18 cellular contexts compared by ENCODE assay signal in the genomic region with DNA sequence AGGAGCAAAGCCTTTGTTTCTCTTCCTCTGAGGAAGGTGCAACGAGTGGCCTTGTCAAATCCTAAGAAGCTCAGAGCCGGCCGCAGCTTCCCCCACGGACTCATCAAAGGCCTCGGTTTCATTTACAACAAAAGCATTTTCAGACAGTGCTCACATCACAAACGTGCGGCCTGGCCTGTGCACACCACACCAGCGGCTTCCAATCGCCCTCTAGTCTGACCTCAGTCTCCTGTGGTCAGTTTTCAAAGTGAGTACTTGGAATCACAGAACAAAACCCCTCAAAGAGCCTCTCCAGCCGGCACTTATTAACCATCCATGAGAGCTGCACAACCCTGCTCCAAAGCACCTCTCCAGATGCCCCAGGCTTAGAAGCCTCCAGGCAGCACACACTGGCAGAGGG. TPM values are rescaled to one million over a fixed set of nuclear protein-coding genes. Genes with fewer than 3 reads are reported as not detected.
DNase-seq lines count a peak whose midpoint lies in the region; ATAC-seq and TF ChIP-seq lines count a peak whose summit lies in the region.
"Had no signal": no experiment of that assay in that cellular context is flagged by ENCODE, and none has a peak within 500 bp of the region (broad histone marks: within the 10 kb centered on the region; RNA-seq: fewer than 3 reads in every experiment).

No MANE protein-coding gene starts in this region.

- no peak for TF ChIP-seq CTCF in esophagus muscularis mucosa (IDR thresholded peaks at IDR 0.05)
- no peak for TF ChIP-seq CTCF in nephron progenitor cell (IDR thresholded peaks at IDR 0.05)
- TF ChIP-seq CTCF in type B pancreatic cell (conservative IDR thresholded peaks at IDR 0.05): no peak

- peaks cover 0 to 21% (median 17%) of the 10 kb centered on the region in 4 donors for H3K36me3 ChIP-seq in esophagus muscularis mucosa
- no peaks in the 10 kb centered on the region for H3K36me3 ChIP-seq in MG63
- H3K36me3 ChIP-seq: adrenal gland, prostate gland had no signal

- WGBS in esophagus muscularis mucosa: 68% methylated on average over 9 of the region's 10 CpGs

- H3K9me3 ChIP-seq in esophagus muscularis mucosa (no peaks in the 10 kb centered on the region), MG63 (no peaks in the 10 kb centered on the region)
- H3K9me3 ChIP-seq: adrenal gland, prostate gland had no signal

- H3K9me3 Mint-ChIP-seq in nephron progenitor cell (no peaks in the 10 kb centered on the region), type B pancreatic cell (no peaks in the 10 kb centered on the region)
- H3K9me3 Mint-ChIP-seq: CD4-positive, alpha-beta T cell had no signal

- peaks cover 35% of the 10 kb centered on the region for H3K4me1 Mint-ChIP-seq in nephron progenitor cell
- H3K4me1 Mint-ChIP-seq in type B pancreatic cell (ENCODE audit: unreplicated experiment): peaks cover 17% of the 10 kb centered on the region

- peak overlapping the region in 3 of 4 donors; percentile 3 to 18 (median 7) for H3K4me3 ChIP-seq in esophagus muscularis mucosa
- no peak overlapping the region for H3K4me3 ChIP-seq in MG63
- H3K4me3 ChIP-seq: adrenal gland, prostate gland, SK-N-MC had no signal

- peaks cover 10 to 46% (median 35%) of the 10 kb centered on the region in 4 donors for H3K4me1 ChIP-seq in esophagus muscularis mucosa
- H3K4me1 ChIP-seq: prostate gland had no signal

- peaks cover 0 to 19% (median 0%) of the 10 kb centered on the region in 4 donors for H3K27me3 ChIP-seq in esophagus muscularis mucosa
- H3K27me3 ChIP-seq in MG63: no peaks in the 10 kb centered on the region

- DNase-seq in Right ventricle myocardium superior: peak; percentile 44
- DNase-seq in Right ventricle myocardium inferior (ENCODE audit: missing footprints): no peak
- no peak for DNase-seq in esophagus muscularis mucosa (ENCODE audit: extremely low spot score)
- DNase-seq in nephron progenitor cell: no peak
- DNase-seq in type B pancreatic cell (ENCODE audit: extremely low spot score, unreplicated experiment): no peak
- DNase-seq in MG63: no peak
- DNase-seq: activated CD4-positive, alpha-beta T cell treated with anti-CD3 and anti-CD28 coated beads for 36 hours; activated effector memory CD4-positive, alpha-beta T cell treated with Interleukin-2 at 50 U/mL for 16 hours; adrenal gland; CD4-positive, alpha-beta T cell; left colon; NCI-H2029 treated with DMSO at 0.1 percent for 48 hours; stimulated activated naive CD4-positive, alpha-beta T cell had no signal

- ATAC-seq in Right ventricle myocardium superior (ENCODE audit: poor library complexity): no peak
- ATAC-seq in Right ventricle myocardium inferior: no peak
- ATAC-seq in HG03457 (IDR thresholded peaks at IDR 0.05; ENCODE audit: unreplicated experiment): no peak
- ATAC-seq in HG03139 (IDR thresholded peaks at IDR 0.05; ENCODE audit: unreplicated experiment): no peak
- ATAC-seq: activated CD4-positive, alpha-beta T cell treated with anti-CD3 and anti-CD28 coated beads for 36 hours; left colon had no signal

- H3K27ac Mint-ChIP-seq in nephron progenitor cell (peak overlapping the region; percentile 95), type B pancreatic cell (peak overlapping the region; percentile 34)
- H3K27ac Mint-ChIP-seq: activated CD4-positive, alpha-beta T cell treated with anti-CD3 and anti-CD28 coated beads for 36 hours; CD4-positive, alpha-beta T cell had no signal

- TF ChIP-seq POLR2A in esophagus muscularis mucosa (IDR thresholded peaks at IDR 0.05; ENCODE audit: low read depth): no peak

- intact Hi-C loops in Right ventricle myocardium superior (cut with DNase I) (loop anchor here (10.0 kb wide), 1 partner anchor 85 kb away; no protein-coding TSS in a partner anchor), Right ventricle myocardium inferior (cut with DNase I) (loop anchor here (5.0 kb wide), 1 partner anchor 43 kb away; no protein-coding TSS in a partner anchor), esophagus muscularis mucosa (cut with DNase I) (loop anchor here (5.0 kb wide), 2 partner anchors 33 to 48 kb away; no protein-coding TSS in a partner anchor)

- peaks cover 8% of the 10 kb centered on the region for H3K27me3 Mint-ChIP-seq in nephron progenitor cell (ENCODE audit: low read depth, poor library complexity)
- H3K27me3 Mint-ChIP-seq in type B pancreatic cell: peaks cover 13% of the 10 kb centered on the region

- no peak for TF ChIP-seq EP300 in esophagus muscularis mucosa (IDR thresholded peaks at IDR 0.05)

- H3K4me3 Mint-ChIP-seq in nephron progenitor cell (peak overlapping the region; percentile 59), type B pancreatic cell (peak overlapping the region; percentile 77)
- H3K4me3 Mint-ChIP-seq: activated CD4-positive, alpha-beta T cell treated with anti-CD3 and anti-CD28 coated beads for 36 hours; CD4-positive, alpha-beta T cell had no signal

- H3K36me3 Mint-ChIP-seq in nephron progenitor cell (ENCODE audit: low read depth): peaks cover 17% of the 10 kb centered on the region
- no peaks in the 10 kb centered on the region for H3K36me3 Mint-ChIP-seq in type B pancreatic cell

- H3K27ac ChIP-seq in esophagus muscularis mucosa (replicated peaks in 1 of 4): peak overlapping the region in 1 of 4 donors; percentile 4
- H3K27ac ChIP-seq: adrenal gland, prostate gland, SK-N-MC had no signal

RNA-seq across cellular contexts. Expression of a gene that starts 3.3 kb away (rescaled TPM):
- total RNA-seq in Right ventricle myocardium superior (4.0 TPM), Right ventricle myocardium inferior (3.9 TPM), esophagus muscularis mucosa (10 to 100 TPM in 3 of 4 donors, 1 to 10 TPM in 1; 6.5 to 12.9 (median 12.1) TPM), type B pancreatic cell (ENCODE audit: low replicate concordance) (0.93 and 11.8 TPM in 2 replicates)
- total RNA-seq in MG63 (2014; rRNA removed; shearing (Covaris generic); ENCODE audit: low replicate concordance): 1.1 and 1.6 TPM in 2 replicates
- total RNA-seq: CD4-positive, alpha-beta T cell had no signal

RNA-seq across cellular contexts. Expression of a gene that starts 18.4 kb away (rescaled TPM):
- 0.05 TPM for total RNA-seq in Right ventricle myocardium superior
- 0.08 TPM for total RNA-seq in Right ventricle myocardium inferior
- under 1 TPM; 0.17 to 0.46 (median 0.37) TPM for total RNA-seq in esophagus muscularis mucosa
- total RNA-seq in type B pancreatic cell (ENCODE audit: low replicate concordance): 0.07 and 0.56 TPM in 2 replicates
- total RNA-seq in MG63 (2014; rRNA removed; shearing (Covaris generic); ENCODE audit: low replicate concordance): 0.94 TPM in 1 of 2 replicates, not detected in the other
- total RNA-seq: activated CD4-positive, alpha-beta T cell treated with anti-CD3 and anti-CD28 coated beads for 36 hours; adrenal gland; CD4-positive, alpha-beta T cell; myocyte had no signal
